Comparison of ENCODE assay signal across 20 cellular contexts in the genomic region with DNA sequence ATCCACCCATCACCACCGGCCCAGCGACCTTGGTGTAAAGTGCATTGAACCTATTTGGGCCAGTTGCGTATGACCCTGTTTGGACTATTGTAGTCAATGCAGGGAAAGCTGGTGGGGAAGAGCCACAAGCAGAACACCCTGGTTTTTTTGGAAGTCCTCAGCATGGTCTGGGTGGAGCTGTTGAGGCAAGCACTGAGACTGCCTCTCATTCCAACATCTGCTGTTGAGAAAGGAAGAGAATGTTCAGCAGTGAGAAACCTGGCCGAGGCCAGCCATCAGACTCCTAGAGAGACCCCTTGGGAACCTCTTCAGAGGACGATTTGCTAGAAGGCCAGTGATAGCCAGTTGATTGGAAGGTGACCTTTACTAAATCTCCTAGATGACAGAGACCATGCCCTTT.
"Had no signal": no experiment of that assay in that cellular context is flagged by ENCODE, and none has a peak within 500 bp of the region (broad histone marks: within the 10 kb centered on the region; RNA-seq: fewer than 3 reads in every experiment).

No MANE protein-coding gene starts in this region.

- H3K27me3 ChIP-seq: neutrophil, sigmoid colon, stomach, testis, tibial artery had no signal

- DNase-seq: cortex of kidney; effector memory CD8-positive, alpha-beta T cell; hypothalamus; mesenchymal stem cell; mucosa of descending colon; naive B cell; sigmoid colon; stimulated activated CD4-positive, alpha-beta T cell treated with anti-CD3 and anti-CD28 coated beads, Interleukin-2, amount 100 ng/mL, for 24 hours; stimulated activated CD4-positive, alpha-beta T cell treated with anti-CD3 and anti-CD28 coated beads, Interleukin-4, amount 100 ng/mL, for 24 hours; stimulated activated naive CD4-positive, alpha-beta T cell treated with Interleukin-2 at 50 U/mL for 16 hours; stomach; testis; tibial artery had no signal

- H3K36me3 ChIP-seq: neutrophil, prostate gland, sigmoid colon, stomach, tibial artery had no signal

- H3K4me1 Mint-ChIP-seq: naive B cell; neural crest cell; stimulated activated effector memory CD8-positive, alpha-beta T cell treated with anti-CD3 and anti-CD28 coated beads, Interleukin-12 subunit alpha, Interleukin-12 subunit beta, amount 100 ng/mL, for 72 hours had no signal

- H3K27me3 Mint-ChIP-seq: naive B cell; natural killer cell treated with Interleukin-12 subunit alpha and Interleukin-12 subunit beta and Interleukin-15 and Interleukin-18, amount 100 ng/mL, for 72 hours; type B pancreatic cell had no signal

- H3K4me1 ChIP-seq: prostate gland, sigmoid colon, stomach, testis had no signal

- H3K9me3 ChIP-seq: mucosa of descending colon, neutrophil, prostate gland, sigmoid colon, stomach, testis, tibial artery had no signal

- H3K36me3 Mint-ChIP-seq: mesothelial cell of epicardium; stimulated activated effector memory CD8-positive, alpha-beta T cell treated with anti-CD3 and anti-CD28 coated beads, Interleukin-12 subunit alpha, Interleukin-12 subunit beta, amount 100 ng/mL, for 72 hours; type B pancreatic cell had no signal

- H3K4me3 ChIP-seq: mucosa of descending colon, prostate gland, sigmoid colon, stomach, testis, tibial artery had no signal

- H3K4me3 Mint-ChIP-seq: effector memory CD8-positive, alpha-beta T cell; mesothelial cell of epicardium; naive B cell; natural killer cell treated with Interleukin-12 subunit alpha and Interleukin-12 subunit beta and Interleukin-15 and Interleukin-18, amount 100 ng/mL, for 72 hours; neural crest cell; stimulated activated effector memory CD8-positive, alpha-beta T cell treated with anti-CD3 and anti-CD28 coated beads, Interleukin-12 subunit alpha, Interleukin-12 subunit beta, amount 100 ng/mL, for 72 hours; type B pancreatic cell had no signal

- H3K27ac ChIP-seq: neutrophil, prostate gland, sigmoid colon, stomach, testis, tibial artery had no signal

- ATAC-seq: effector memory CD8-positive, alpha-beta T cell; mucosa of descending colon; stimulated activated effector memory CD8-positive, alpha-beta T cell treated with anti-CD3 and anti-CD28 coated beads, Interleukin-12 subunit alpha, Interleukin-12 subunit beta, amount 100 ng/mL, for 72 hours had no signal

- H3K27ac Mint-ChIP-seq: effector memory CD8-positive, alpha-beta T cell; mesothelial cell of epicardium; naive B cell; natural killer cell treated with Interleukin-12 subunit alpha and Interleukin-12 subunit beta and Interleukin-15 and Interleukin-18, amount 100 ng/mL, for 72 hours; stimulated activated effector memory CD8-positive, alpha-beta T cell treated with anti-CD3 and anti-CD28 coated beads, Interleukin-12 subunit alpha, Interleukin-12 subunit beta, amount 100 ng/mL, for 72 hours; type B pancreatic cell had no signal
